ENCODE assay signal across 35 cellular contexts in the genomic region with DNA sequence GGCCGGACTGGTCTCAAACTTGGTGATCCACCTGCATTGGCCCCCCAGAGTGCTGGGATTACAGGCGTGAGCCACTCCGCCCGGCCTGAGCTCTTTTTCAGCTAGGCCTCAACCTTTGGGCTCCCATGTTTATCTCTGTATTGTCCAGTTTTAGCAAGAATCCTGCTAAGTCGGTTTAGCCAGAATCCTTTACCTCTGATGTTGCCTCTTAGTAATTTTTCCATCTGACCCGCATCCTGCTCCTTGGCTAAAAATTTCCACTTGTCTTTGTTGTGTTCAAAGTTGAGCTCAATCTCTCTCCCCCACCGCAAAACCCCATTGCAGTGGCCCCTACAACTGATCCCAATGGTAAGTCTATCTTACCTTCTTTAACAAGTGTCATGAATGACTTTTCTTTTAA.
"Had no signal": no experiment of that assay in that cellular context is flagged by ENCODE, and none has a peak within 500 bp of the region (broad histone marks: within the 10 kb centered on the region; RNA-seq: fewer than 3 reads in every experiment).

No MANE protein-coding gene starts in this region.

- H3K4me3 ChIP-seq: MG63 had no signal

- H3K4me2 ChIP-seq: KMS-11 had no signal

- H3K9ac ChIP-seq: KMS-11 had no signal

- H3K9me3 ChIP-seq: MG63 had no signal

- H3K27me3 ChIP-seq: MG63 had no signal

- H3K36me3 ChIP-seq: MG63 had no signal

- H3K27ac ChIP-seq: KMS-11 had no signal

- DNase-seq: Karpas-422, Kasumi-1, KG1, MG63, MM.1S, MV-4-11, NCI-H1048, NCI-H1092, NCI-H1092 treated with DMSO at 0.1 percent for 48 hours, NCI-H1105, NCI-H1105 treated with DMSO at 0.1 percent for 48 hours, NCI-H1417, NCI-H1417 treated with DMSO at 0.1 percent for 48 hours, NCI-H1436, NCI-H1436 treated with DMSO at 0.1 percent for 48 hours, NCI-H146, NCI-H1694, NCI-H1694 treated with DMSO at 0.1 percent for 48 hours, NCI-H187, NCI-H187 treated with DMSO at 0.1 percent for 48 hours, NCI-H1930, NCI-H2029, NCI-H2029 treated with DMSO at 0.1 percent for 48 hours, NCI-H2081, NCI-H2081 treated with DMSO at 0.1 percent for 48 hours, NCI-H2107, NCI-H2171, NCI-H2171 treated with DMSO at 0.1 percent for 48 hours, NCI-H2227 treated with DMSO at 0.1 percent for 48 hours, NCI-H226, NCI-H345, NCI-H446, NCI-H446 treated with DMSO at 0.1 percent for 48 hours, NCI-H510A had no signal
